ENCODE assay signal across 10 cellular contexts in the genomic region with DNA sequence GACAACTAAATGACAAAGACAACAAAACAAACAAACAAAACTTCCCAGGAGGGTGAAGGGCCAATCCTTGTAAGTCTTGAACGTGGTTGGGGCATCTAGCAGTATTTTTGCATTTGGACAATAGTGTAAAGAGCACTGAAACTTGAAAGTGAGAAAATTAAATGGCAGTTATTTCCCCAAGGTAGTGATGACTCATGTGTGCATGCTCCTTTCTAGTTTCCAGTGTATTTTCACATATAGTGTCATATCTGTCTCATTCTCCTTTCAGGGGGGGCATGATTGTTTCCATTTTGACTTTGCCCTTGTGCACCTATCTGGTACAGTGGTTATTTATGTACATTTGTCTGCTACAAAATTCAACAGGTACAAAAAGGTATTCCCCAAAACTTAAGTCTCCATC. TPM values are rescaled to one million over a fixed set of nuclear protein-coding genes. Genes with fewer than 3 reads are reported as not detected.
DNase-seq lines count a peak whose midpoint lies in the region; ATAC-seq and TF ChIP-seq lines count a peak whose summit lies in the region.
"Had no signal": no experiment of that assay in that cellular context is flagged by ENCODE, and none has a peak within 500 bp of the region (broad histone marks: within the 10 kb centered on the region; RNA-seq: fewer than 3 reads in every experiment).

No MANE protein-coding gene starts in this region.

- H3K4me1 Mint-ChIP-seq in stimulated activated naive CD8-positive, alpha-beta T cell treated with anti-CD3 and anti-CD28 coated beads, Interleukin-15, amount 100 ng/mL, for 72 hours = peaks cover 82% of the 10 kb centered on the region
- H3K4me1 Mint-ChIP-seq in HFFc6 (ENCODE audit: low read depth) = peaks cover 19% of the 10 kb centered on the region

- no peak for TF ChIP-seq CTCF in HFFc6 (IDR thresholded peaks at IDR 0.05)

- peak in 1 of 2 donors; percentile 23 for DNase-seq in activated naive CD4-positive, alpha-beta T cell treated with anti-CD3 and anti-CD28 coated beads, Interleukin-2, amount 50 U/mL, for 72 hours (ENCODE audit: low spot score in 2 of 2)
- no peak for DNase-seq in activated naive CD4-positive, alpha-beta T cell (lab: John Stamatoyannopoulos, UW)
- DNase-seq in stimulated activated naive CD8-positive, alpha-beta T cell treated with anti-CD3 and anti-CD28 coated beads, Interleukin-15, amount 100 ng/mL, for 72 hours = peak; percentile 17 to 30
- no peak for DNase-seq in HFFc6
- DNase-seq in SHP77 (lab: John Stamatoyannopoulos, UW) = no peak
- DNase-seq in LoVo (ENCODE audit: low spot score) = no peak
- DNase-seq: trophoblast cell had no signal

- no peaks in the 10 kb centered on the region for H3K27me3 Mint-ChIP-seq in stimulated activated naive CD8-positive, alpha-beta T cell treated with anti-CD3 and anti-CD28 coated beads, Interleukin-15, amount 100 ng/mL, for 72 hours
- H3K27me3 Mint-ChIP-seq in HFFc6 (ENCODE audit: insufficient read depth) = peaks cover 2% of the 10 kb centered on the region; the same call in 1 of the 2 replicates
- H3K27me3 Mint-ChIP-seq: brain had no signal

- peaks cover 0 to 11% of the 10 kb centered on the region in 2 donors for H3K9me3 Mint-ChIP-seq in activated naive CD4-positive, alpha-beta T cell treated with anti-CD3 and anti-CD28 coated beads, Interleukin-2, amount 50 U/mL, for 72 hours
- H3K9me3 Mint-ChIP-seq in stimulated activated naive CD8-positive, alpha-beta T cell treated with anti-CD3 and anti-CD28 coated beads, Interleukin-15, amount 100 ng/mL, for 72 hours = peaks cover 8 to 11% of the 10 kb centered on the region in 2 donors
- peaks cover 5% of the 10 kb centered on the region; the same call in 1 of the 2 replicates for H3K9me3 Mint-ChIP-seq in HFFc6

- ATAC-seq in activated naive CD4-positive, alpha-beta T cell treated with anti-CD3 and anti-CD28 coated beads, Interleukin-2, amount 50 U/mL, for 72 hours = peak; percentile 85
- ATAC-seq in HG02571 (IDR thresholded peaks at IDR 0.05; ENCODE audit: unreplicated experiment) (peak; percentile 86), HG03457 (IDR thresholded peaks at IDR 0.05; ENCODE audit: unreplicated experiment) (peak; percentile 78)
- peak; percentile 91 for ATAC-seq in stimulated activated naive CD8-positive, alpha-beta T cell treated with anti-CD3 and anti-CD28 coated beads, Interleukin-15, amount 100 ng/mL, for 72 hours

- H3K27ac Mint-ChIP-seq in activated naive CD4-positive, alpha-beta T cell treated with anti-CD3 and anti-CD28 coated beads, Interleukin-2, amount 50 U/mL, for 72 hours = peak overlapping the region in 1 of 2 donors; percentile 46
- peak overlapping the region in 1 of 2 donors; percentile 14 for H3K27ac Mint-ChIP-seq in stimulated activated naive CD8-positive, alpha-beta T cell treated with anti-CD3 and anti-CD28 coated beads, Interleukin-15, amount 100 ng/mL, for 72 hours
- no peak overlapping the region for H3K27ac Mint-ChIP-seq in HFFc6
- H3K27ac Mint-ChIP-seq: brain had no signal

- peaks cover 8 to 43% of the 10 kb centered on the region in 2 donors for H3K36me3 Mint-ChIP-seq in activated naive CD4-positive, alpha-beta T cell treated with anti-CD3 and anti-CD28 coated beads, Interleukin-2, amount 50 U/mL, for 72 hours
- H3K36me3 Mint-ChIP-seq in HFFc6 (ENCODE audit: low read depth) = no peaks in the 10 kb centered on the region

- peak overlapping the region; percentile 0 to 5 for H3K4me3 Mint-ChIP-seq in stimulated activated naive CD8-positive, alpha-beta T cell treated with anti-CD3 and anti-CD28 coated beads, Interleukin-15, amount 100 ng/mL, for 72 hours
- no peak overlapping the region for H3K4me3 Mint-ChIP-seq in HFFc6
- H3K4me3 Mint-ChIP-seq: brain had no signal

RNA-seq across cellular contexts. Expression of a gene that starts 39.5 kb away (rescaled TPM):
- total RNA-seq in activated naive CD4-positive, alpha-beta T cell treated with anti-CD3 and anti-CD28 coated beads, Interleukin-2, amount 50 U/mL, for 72 hours = 10 to 100 TPM; 11.0 to 15.0 TPM
- total RNA-seq in HFFc6 (2021; fragmentation: NEBNext Ultra II Directional; extraction: Animal tissue kit (Norgen Biotek cat#: 25700)) = 1 to 10 TPM; 6.2 to 9.9 (median 7.5) TPM

Comparison
In these comparisons a context has a peak if more than half of its experiments do, and no peak if none do; other contexts are left out.
1. DNase-seq: peak in stimulated activated naive CD8-positive, alpha-beta T cell treated with anti-CD3 and anti-CD28 coated beads, Interleukin-15, amount 100 ng/mL, for 72 hours (2 of 2); none in activated naive CD4-positive, alpha-beta T cell (0 of 4), HFFc6 (single experiment), SHP77 (0 of 2) and LoVo (single experiment).
2. Peak in every context shown above with its lines, with median percentiles within 50 percentile points of each other: ATAC-seq.